In the genomic region with DNA sequence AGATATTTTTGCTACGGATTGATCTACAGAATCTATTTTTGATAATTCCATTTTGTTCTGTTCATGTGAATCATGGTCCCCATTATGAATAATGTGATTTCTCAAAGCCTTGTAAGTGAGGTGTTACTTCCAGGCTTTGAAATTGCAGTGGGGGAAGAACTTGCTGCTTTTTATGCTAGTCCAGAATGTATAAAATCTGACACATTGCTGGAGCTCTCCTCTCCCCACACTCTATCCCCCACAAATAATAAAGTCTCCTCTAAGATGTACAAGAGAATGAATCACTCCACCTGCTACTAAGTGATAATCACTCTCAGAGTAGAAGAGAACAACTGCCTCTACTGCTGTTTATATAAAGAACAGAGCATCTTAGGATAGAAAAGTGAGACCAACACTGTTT, we compare ENCODE assay signal across 22 cellular contexts.
"Had no signal": no experiment of that assay in that cellular context is flagged by ENCODE, and none has a peak within 500 bp of the region (broad histone marks: within the 10 kb centered on the region; RNA-seq: fewer than 3 reads in every experiment).

No MANE protein-coding gene starts in this region.

- H3K4me1 ChIP-seq: Peyer's patch, SJSA1 had no signal

- H3K9ac ChIP-seq: KMS-11 had no signal

- H3K4me2 ChIP-seq: KMS-11, PC-9 had no signal

- H2AFZ ChIP-seq: PC-9 had no signal

- H3K9me3 ChIP-seq: Peyer's patch, SJSA1 had no signal

- H3K36me3 ChIP-seq: Peyer's patch, SJSA1 had no signal

- H3K27me3 ChIP-seq: Peyer's patch, SJSA1 had no signal

- H3K27ac ChIP-seq: KMS-11, PC-9, Peyer's patch, SJSA1, SK-N-MC had no signal

- ATAC-seq: HepG2 had no signal

- DNase-seq: IMR-90, Kasumi-1, MM.1S, NCI-H1092 treated with DMSO at 0.1 percent for 48 hours, NCI-H1436, NCI-H1694, NCI-H187 treated with DMSO at 0.1 percent for 48 hours, NCI-H2029 treated with DMSO at 0.1 percent for 48 hours, NCI-H2171 treated with DMSO at 0.1 percent for 48 hours, NCI-H226, NCI-H446, NCI-H510A, NCI-H524 treated with DMSO at 0.1 percent for 48 hours, NCI-H774, PC-9, Peyer's patch, Right ventricle myocardium superior, SIG-M5 had no signal

- H3K4me3 ChIP-seq: PC-9, Peyer's patch, SJSA1, SK-N-MC had no signal
